In genomic region chr5:10726913-10727517, GRCh38 we compare ENCODE assay signal across 9 cellular contexts. TPM values are rescaled to one million over a fixed set of nuclear protein-coding genes. Genes with fewer than 3 reads are reported as not detected.
DNase-seq lines count a peak whose midpoint lies in the region; ATAC-seq, FAIRE-seq and TF ChIP-seq lines count a peak whose summit lies in the region.
"Had no signal": no experiment of that assay in that cellular context is flagged by ENCODE, and none has a peak within 500 bp of the region (broad histone marks: within the 10 kb centered on the region; RNA-seq: fewer than 3 reads in every experiment).

No MANE protein-coding gene starts in this region.

- TF ChIP-seq EP300 in upper lobe of left lung (IDR thresholded peaks at IDR 0.05), result no peak

- no peak for TF ChIP-seq POLR2A in upper lobe of left lung (IDR thresholded peaks at IDR 0.05)

- no peaks in the 10 kb centered on the region for H3K9me3 ChIP-seq in upper lobe of left lung

- no peaks in the 10 kb centered on the region for H3K27me3 ChIP-seq in upper lobe of left lung

- H3K4me1 ChIP-seq in upper lobe of left lung, result peaks cover 0 to 26% (median 19%) of the 10 kb centered on the region in 4 donors

- H3K36me3 ChIP-seq in upper lobe of left lung, result peaks cover 0 to 7% (median 0%) of the 10 kb centered on the region in 4 donors

- peak; percentile 52 for FAIRE-seq in GM18507 (lab: Jason Lieb, UNC)
- FAIRE-seq: colon had no signal

- TF ChIP-seq CTCF in upper lobe of left lung (IDR thresholded peaks at IDR 0.05) (no peak), mesothelial cell of epicardium (IDR thresholded peaks at IDR 0.05; ENCODE audit: unreplicated experiment) (no peak)

- H3K27me3 Mint-ChIP-seq in mesothelial cell of epicardium (ENCODE audit: low read depth), result no peaks in the 10 kb centered on the region

- no peak overlapping the region for H3K4me3 Mint-ChIP-seq in mesothelial cell of epicardium

- H3K27ac Mint-ChIP-seq in mesothelial cell of epicardium, result no peak overlapping the region

- ATAC-seq in GM21447 (IDR thresholded peaks at IDR 0.05; ENCODE audit: unreplicated experiment) (peak; percentile 94), HG03460 (IDR thresholded peaks at IDR 0.05; ENCODE audit: unreplicated experiment) (peak; percentile 91), left lobe of liver (peak; percentile 46), upper lobe of left lung (ENCODE audit: low FRiP score in 2 of 2) (no peak)

- peak overlapping the region in 1 of 4 donors; percentile 16 for H3K27ac ChIP-seq in upper lobe of left lung

- WGBS in upper lobe of left lung, 2 donors, result 62 to 64% methylated on average over 6 to 8 of the region's 8 CpGs

- peaks cover 12% of the 10 kb centered on the region for H3K4me1 Mint-ChIP-seq in mesothelial cell of epicardium

- DNase-seq in GM18507 (ENCODE audit: extremely low spot score, insufficient read length, low read depth) (no peak), left lobe of liver (ENCODE audit: low spot score) (no peak), upper lobe of left lung (no peak), D341Med (ENCODE audit: low spot score) (no peak), mesothelial cell of epicardium (ENCODE audit: low spot score in 2 of 2, unreplicated experiment in 2 of 2) (no peak), Ammon's horn (ENCODE audit: low spot score) (no peak)

- H3K4me3 ChIP-seq in upper lobe of left lung, result no peak overlapping the region

- H3K9me3 Mint-ChIP-seq in mesothelial cell of epicardium, result peaks cover under 1% of the 10 kb centered on the region

- peaks cover 23% of the 10 kb centered on the region for H3K36me3 Mint-ChIP-seq in mesothelial cell of epicardium

RNA-seq across cellular contexts. Expression of gene DAP, which starts 34.0 kb away (rescaled TPM):
- total RNA-seq in left lobe of liver (129 TPM), upper lobe of left lung (100 to 1,000 TPM in 1 of 6 donors, 10 to 100 TPM in 5; 38.8 to 101 (median 77.6) TPM), mesothelial cell of epicardium (76.0 to 79.8 TPM (median 77.8 TPM) in 3 replicates)

Comparison
In these comparisons a context has a peak if more than half of its experiments do, and no peak if none do; other contexts are left out.
1. ATAC-seq: peak in GM21447 (single experiment), HG03460 (single experiment) and left lobe of liver (single experiment); none in upper lobe of left lung (0 of 2).